Comparison of ENCODE assay signal across 24 cellular contexts in genomic region chr7:120959929-120960484, GRCh38. TPM values are rescaled to one million over a fixed set of nuclear protein-coding genes. Genes with fewer than 3 reads are reported as not detected.
A peak's percentile ranks its signal among the peaks of the same experiment; 100 is the strongest.
DNase-seq lines count a peak whose midpoint lies in the region; ATAC-seq, FAIRE-seq and TF ChIP-seq lines count a peak whose summit lies in the region.
"Had no signal": no experiment of that assay in that cellular context is flagged by ENCODE, and none has a peak within 500 bp of the region (broad histone marks: within the 10 kb centered on the region; RNA-seq: fewer than 3 reads in every experiment).

No MANE protein-coding gene starts in this region.

- H3K4me2 ChIP-seq in GM23338 (no peak overlapping the region), K562 (ENCODE audit: insufficient read depth, low read length) (no peak overlapping the region)

- TF ChIP-seq CTCF in CD8-positive, alpha-beta T cell (IDR thresholded peaks at IDR 0.05), result no peak
- TF ChIP-seq CTCF in GM23338 (conservative IDR thresholded peaks at IDR 0.05; ENCODE audit: low read depth in 2 of 2) (no peak), K562 (IDR thresholded peaks at IDR 0.05 in 2 of 3, conservative IDR thresholded peaks at IDR 0.05 in 1 of 3; ENCODE audit: insufficient read depth in 2 of 3, low read depth in 1 of 3, low read length in 3 of 3) (no peak)

- intact Hi-C loops in CD8-positive, alpha-beta T cell (cut with DNase I, micrococcal nuclease), result loop anchor here in 1 of 2 experiments (10.0 kb wide), 1 partner anchor 435 kb away; the partner anchor contains the start of gene FAM3C
- intact Hi-C loops in K562 (cut with micrococcal nuclease), result no loop called here

- no peak overlapping the region for H3K4me3 Mint-ChIP-seq in CD8-positive, alpha-beta T cell
- H3K4me3 Mint-ChIP-seq in GM23338 (no peak overlapping the region), naive B cell (no peak overlapping the region)

- H3K79me2 ChIP-seq in GM23338 (replicated peaks; ENCODE audit: insufficient read depth) (peaks cover 22% of the 10 kb centered on the region; the same call in 1 of the 2 replicates), K562 (ENCODE audit: control insufficient read depth, insufficient read depth, low read length) (peaks cover 10% of the 10 kb centered on the region)

- H2AFZ ChIP-seq in GM23338, result no peak overlapping the region
- H2AFZ ChIP-seq in K562 (ENCODE audit: low read depth, low read length), result no peak overlapping the region

- peaks cover 36% of the 10 kb centered on the region for H3K4me1 Mint-ChIP-seq in CD8-positive, alpha-beta T cell (ENCODE audit: low read depth)
- peaks cover 30% of the 10 kb centered on the region for H3K4me1 Mint-ChIP-seq in GM23338
- peaks cover 20 to 43% (median 24%) of the 10 kb centered on the region in 3 donors for H3K4me1 Mint-ChIP-seq in naive B cell

- CTCF ChIA-PET in CD8-positive, alpha-beta T cell (lab: Charles Lee), result interaction anchor here (1.0 kb wide), 2 partner anchors 27 to 28 kb away, joined by 3 read pairs; partner anchors contain the start of gene CPED1
- CTCF ChIA-PET in K562 (lab: Yijun Ruan, JAX; ENCODE audit: low intra/inter-chr PET ratio), result no interaction called here

- H3K9ac ChIP-seq in K562 (ENCODE audit: insufficient read depth in 1 of 2, low read depth in 2 of 2, low read length in 2 of 2), result no peak overlapping the region

- no peaks in the 10 kb centered on the region for H3K9me3 Mint-ChIP-seq in CD8-positive, alpha-beta T cell
- H3K9me3 Mint-ChIP-seq in GM23338 (no peaks in the 10 kb centered on the region), naive B cell (no peaks in the 10 kb centered on the region)

- H3K27ac Mint-ChIP-seq in CD8-positive, alpha-beta T cell, result peak overlapping the region; percentile 41
- H3K27ac Mint-ChIP-seq in GM23338, result peak overlapping the region; percentile 23; the same call in 1 of the 2 replicates
- peak overlapping the region in 4 of 6 donors; percentile 2 to 67 (median 26) for H3K27ac Mint-ChIP-seq in naive B cell

- no TSS peak for BruUV-seq in K562 (replicated peaks; lab: Mats Ljungman, UMichigan)

- in situ Hi-C loops in K562 (cut with MboI), result no loop called here

- no peaks in the 10 kb centered on the region for H3K27me3 ChIP-seq in CD8-positive, alpha-beta T cell (ENCODE audit: insufficient read depth, low read length)
- H3K27me3 ChIP-seq in GM23338 (ENCODE audit: insufficient read depth), result no peaks in the 10 kb centered on the region
- H3K27me3 ChIP-seq in K562 (ENCODE audit: control insufficient read depth in 2 of 2, insufficient read depth in 2 of 2, low read length in 2 of 2), result no peaks in the 10 kb centered on the region
- H3K27me3 ChIP-seq: BE2C had no signal

- H4K20me1 ChIP-seq in GM23338 (replicated peaks; ENCODE audit: insufficient read depth) (no peaks in the 10 kb centered on the region), K562 (replicated peaks; ENCODE audit: control insufficient read depth, insufficient read depth, low read length) (no peaks in the 10 kb centered on the region)

- H3K27ac ChIP-seq in CD8-positive, alpha-beta T cell (ENCODE audit: low read depth, low read length), result no peak overlapping the region
- H3K27ac ChIP-seq in GM23338 (ENCODE audit: low read depth) (peak overlapping the region; percentile 35; the same call in 1 of the 2 replicates), K562 (ENCODE audit: extremely low read depth, low read depth, low read length) (no peak overlapping the region)
- H3K27ac ChIP-seq: HL-60 had no signal

- H3K27me3 Mint-ChIP-seq in CD8-positive, alpha-beta T cell (ENCODE audit: low read depth), result no peaks in the 10 kb centered on the region
- H3K27me3 Mint-ChIP-seq in GM23338 (ENCODE audit: insufficient read depth, low read depth, poor library complexity) (peaks cover 2% of the 10 kb centered on the region), naive B cell (no peaks in the 10 kb centered on the region)

- peaks cover 10% of the 10 kb centered on the region for H3K36me3 ChIP-seq in CD8-positive, alpha-beta T cell (ENCODE audit: insufficient read depth, low read length)
- H3K36me3 ChIP-seq in GM23338 (ENCODE audit: insufficient read depth) (peaks cover 8% of the 10 kb centered on the region; the same call in 1 of the 2 replicates), K562 (ENCODE audit: control insufficient read depth, insufficient read depth, low read length) (peaks cover 40% of the 10 kb centered on the region)

- H3K4me3 ChIP-seq in CD8-positive, alpha-beta T cell (ENCODE audit: low read depth, low read length), result no peak overlapping the region
- no peak overlapping the region for H3K4me3 ChIP-seq in GM23338
- no peak overlapping the region for H3K4me3 ChIP-seq in K562

- TF ChIP-seq RAD21 in K562 (CRISPR knock-in tag; conservative IDR thresholded peaks at IDR 0.05 in 1 of 2, IDR thresholded peaks at IDR 0.05 in 1 of 2), result no peak

- no peaks in the 10 kb centered on the region for H3K9me3 ChIP-seq in CD8-positive, alpha-beta T cell (ENCODE audit: low read length)
- no peaks in the 10 kb centered on the region for H3K9me3 ChIP-seq in K562 (replicated peaks; ENCODE audit: control insufficient read depth, insufficient read depth, low read depth, low read length)
- H3K9me3 ChIP-seq: BE2C had no signal

- H3K9me2 ChIP-seq in GM23338 (ENCODE audit: insufficient read depth), result no peaks in the 10 kb centered on the region

- no peak for TF ChIP-seq EP300 in K562 (IDR thresholded peaks at IDR 0.05; ENCODE audit: low read length)

- H3K4me1 ChIP-seq in CD8-positive, alpha-beta T cell (ENCODE audit: insufficient read depth, low read length), result no peaks in the 10 kb centered on the region
- H3K4me1 ChIP-seq in GM23338 (ENCODE audit: insufficient read depth) (peaks cover 10% of the 10 kb centered on the region), K562 (replicated peaks in 1 of 2; ENCODE audit: control insufficient read depth in 2 of 2, insufficient read depth in 2 of 2, low read length in 2 of 2) (no peaks in the 10 kb centered on the region)
- H3K4me1 ChIP-seq: BE2C had no signal

- no peak for DNase-seq in CD8-positive, alpha-beta T cell
- DNase-seq in GM23338 (ENCODE audit: low spot score) (peak; percentile 18), K562 (ENCODE audit: extremely low read depth in 1 of 4, low spot score in 3 of 4) (no peak), naive B cell (no peak), iPS-NIHi11 (ENCODE audit: low spot score) (no peak), SHP77 treated with DMSO at 0.1 percent for 48 hours (lab: John Stamatoyannopoulos, UW) (no peak)
- DNase-seq in activated CD8-positive, alpha-beta memory T cell treated with anti-CD3 and anti-CD28 coated beads, Interleukin-2, amount 50 U/mL, for 48 hours, result no peak
- DNase-seq: BE2C, COR-L47, DMS 273 treated with DMSO at 0.1 percent for 48 hours, DMS79 treated with DMSO at 0.1 percent for 48 hours, KBM-7, NCI-H1092, NCI-H1436, NCI-H187 treated with DMSO at 0.1 percent for 48 hours, NCI-H2107, NCI-H446 treated with DMSO at 0.1 percent for 48 hours, NCI-H526 treated with DMSO at 0.1 percent for 48 hours, OCI-M1 had no signal

- TF ChIP-seq POLR2A in K562 (conservative IDR thresholded peaks at IDR 0.05), result no peak

- POLR2A ChIA-PET in CD8-positive, alpha-beta T cell (lab: Charles Lee), result interaction anchor here (0.5 kb wide), 1 partner anchor 97 kb away, joined by 4 read pairs; no protein-coding TSS in a partner anchor
- POLR2A ChIA-PET in K562 (lab: Yijun Ruan, JAX), result interaction anchor here (4.9 kb wide), 1 partner anchor 9 kb away, joined by 23 read pairs; the partner anchor contains the start of gene ING3

- WGBS in K562 (ENCODE audit: insufficient coverage, low coverage, missing lambda C conversion rate), result 89% methylated on average over 8 of the region's 8 CpGs

- H3F3A ChIP-seq in GM23338 (replicated peaks; ENCODE audit: low read depth), result no peaks in the 10 kb centered on the region

- no peak for ATAC-seq in CD8-positive, alpha-beta T cell
- peak; percentile 75 for ATAC-seq in GM23338
- ATAC-seq in K562, result peak; percentile 44
- no peak for ATAC-seq in naive B cell (ENCODE audit: low read depth in 2 of 2)
- ATAC-seq: HepG2, Right ventricle myocardium inferior had no signal

- no peaks in the 10 kb centered on the region for H3K9me1 ChIP-seq in K562 (ENCODE audit: control insufficient read depth, insufficient read depth, low read length)

- no peak for FAIRE-seq in K562 (lab: Jason Lieb, UNC)
- FAIRE-seq: H54, HepG2 had no signal

- peaks cover 52% of the 10 kb centered on the region for H3K36me3 Mint-ChIP-seq in CD8-positive, alpha-beta T cell
- H3K36me3 Mint-ChIP-seq in GM23338 (ENCODE audit: low read depth) (peaks cover 29% of the 10 kb centered on the region), naive B cell (peaks cover 12 to 22% of the 10 kb centered on the region in 2 donors)

RNA-seq across cellular contexts. Expression of gene ING3, which starts 9.4 kb away (rescaled TPM):
- total RNA-seq in CD8-positive, alpha-beta T cell, result 10 to 100 TPM; 51.3 to 53.7 TPM
- total RNA-seq in GM23338 (2014; rRNA removed; shearing (Covaris generic)), result 17.8 and 32.0 TPM in 2 replicates
- polyA plus RNA-seq in GM23338 (2016; fragmentation: Nextera tagmentation; extraction: Ambion mirVana) (20.7 and 26.2 TPM in 2 replicates), K562 (2011; rRNA removed) (38.2 and 54.6 TPM in 2 replicates), K562 (2014; fragmentation: Illumina TruSeq; extraction: Trizol) (50.3 and 58.0 TPM in 2 replicates), K562 (2014; fragmentation: Nextera tagmentation; extraction: Ambion mirVana) (100 to 1,000 TPM; 216 to 233 TPM), K562 (2014; rRNA removed) (36.0 and 43.8 TPM in 2 replicates), naive B cell (ENCODE audit: low read depth in 6 of 6) (10 to 100 TPM; 48.3 to 61.3 (median 53.6) TPM)
- total RNA-seq in K562 (2011; cell fraction: chromatin; rRNA removed; ENCODE audit: low replicate concordance), result 16.8 and 65.4 TPM in 2 replicates
- total RNA-seq in K562 (2011; cell fraction: nucleolus; rRNA removed), result 11.8 and 15.3 TPM in 2 replicates
- 29.0 and 51.5 TPM in 2 replicates for total RNA-seq in K562 (2011; cell fraction: nucleoplasm; rRNA removed)
- total RNA-seq in K562 (2014; rRNA removed) (19.8 and 22.8 TPM in 2 replicates), K562 (2014; rRNA removed; fragmentation: Illumina TruSeq; extraction: Trizol) (50.4 and 59.3 TPM in 2 replicates), K562 (2015; rRNA removed; fragmentation: Illumina TruSeq; extraction: Trizol) (38.8 and 43.9 TPM in 2 replicates), K562 (2021) (37.0 and 38.1 TPM in 2 replicates)
- polyA plus RNA-seq in K562 (2011; cell fraction: cytosol; rRNA removed), result 8.1 and 14.7 TPM in 2 replicates
- 19.7 and 49.3 TPM in 2 replicates for polyA plus RNA-seq in K562 (2011; cell fraction: nucleus; rRNA removed)
- 34.5 and 42.1 TPM in 2 replicates for polyA plus RNA-seq in K562 (2012)
- 54.3 and 56.3 TPM in 2 replicates for polyA minus RNA-seq in K562 (2011; rRNA and poly(A)+ RNA removed)
- polyA minus RNA-seq in K562 (2011; cell fraction: cytosol; rRNA and poly(A)+ RNA removed), result 12.3 and 13.2 TPM in 2 replicates
- polyA minus RNA-seq in K562 (2011; cell fraction: nucleus; rRNA and poly(A)+ RNA removed), result 27.2 and 55.6 TPM in 2 replicates

RNA-seq across cellular contexts. Expression of gene CPED1, which starts 28.5 kb away (rescaled TPM):
- total RNA-seq in CD8-positive, alpha-beta T cell, result not detected
- total RNA-seq in GM23338 (2014; rRNA removed; shearing (Covaris generic)), result 0.17 and 0.23 TPM in 2 replicates
- polyA plus RNA-seq in GM23338 (2016; fragmentation: Nextera tagmentation; extraction: Ambion mirVana), result 0.45 and 0.47 TPM in 2 replicates
- total RNA-seq in K562 (2011; cell fraction: chromatin; rRNA removed; ENCODE audit: low replicate concordance), result 894 and 1,629 TPM in 2 replicates
- 336 and 368 TPM in 2 replicates for total RNA-seq in K562 (2011; cell fraction: nucleolus; rRNA removed)
- 603 and 625 TPM in 2 replicates for total RNA-seq in K562 (2011; cell fraction: nucleoplasm; rRNA removed)
- 228 and 247 TPM in 2 replicates for total RNA-seq in K562 (2014; rRNA removed)
- 393 and 413 TPM in 2 replicates for total RNA-seq in K562 (2014; rRNA removed; fragmentation: Illumina TruSeq; extraction: Trizol)
- total RNA-seq in K562 (2015; rRNA removed; fragmentation: Illumina TruSeq; extraction: Trizol), result 254 and 267 TPM in 2 replicates
- 290 and 301 TPM in 2 replicates for total RNA-seq in K562 (2021)
- 205 and 316 TPM in 2 replicates for polyA plus RNA-seq in K562 (2011; rRNA removed)
- 91.5 and 147 TPM in 2 replicates for polyA plus RNA-seq in K562 (2011; cell fraction: cytosol; rRNA removed)
- polyA plus RNA-seq in K562 (2011; cell fraction: nucleus; rRNA removed), result 211 and 239 TPM in 2 replicates
- polyA plus RNA-seq in K562 (2012), result 152 and 202 TPM in 2 replicates
- polyA plus RNA-seq in K562 (2014; fragmentation: Illumina TruSeq; extraction: Trizol), result 288 and 329 TPM in 2 replicates
- polyA plus RNA-seq in K562 (2014; fragmentation: Nextera tagmentation; extraction: Ambion mirVana), result 100 to 1,000 TPM; 221 to 292 TPM
- 195 and 210 TPM in 2 replicates for polyA plus RNA-seq in K562 (2014; rRNA removed)
- 717 and 810 TPM in 2 replicates for polyA minus RNA-seq in K562 (2011; rRNA and poly(A)+ RNA removed)
- 96.8 and 138 TPM in 2 replicates for polyA minus RNA-seq in K562 (2011; cell fraction: cytosol; rRNA and poly(A)+ RNA removed)
- 704 and 866 TPM in 2 replicates for polyA minus RNA-seq in K562 (2011; cell fraction: nucleus; rRNA and poly(A)+ RNA removed)
- 1 to 10 TPM in 1 of 6 donors, under 1 TPM in 5; 0.16 to 1.2 (median 0.39) TPM for polyA plus RNA-seq in naive B cell (ENCODE audit: low read depth in 6 of 6)
- total RNA-seq: HT-29 had no signal

Comparison
In these comparisons a context has a peak if more than half of its experiments do, and no peak if none do; other contexts are left out.
1. ATAC-seq: peak in GM23338 (single experiment) and K562 (single experiment); none in CD8-positive, alpha-beta T cell (single experiment) and naive B cell (0 of 2).
2. RNA of gene CPED1, which starts 28.5 kb away (total RNA-seq): 228 to 1,629 TPM in K562; 0.17 to 0.23 TPM in GM23338 and not detected in CD8-positive, alpha-beta T cell; every median in the first group is over 100 times any median in the second.
3. Peak in every context shown above with its lines, with median percentiles within 50 percentile points of each other: H3K27ac Mint-ChIP-seq.